9 cellular contexts compared by ENCODE assay signal in genomic region chr9:20558609-20559016, GRCh38.
A peak's percentile ranks its signal among the peaks of the same experiment; 100 is the strongest.
DNase-seq lines count a peak whose midpoint lies in the region; ATAC-seq and TF ChIP-seq lines count a peak whose summit lies in the region.
"Had no signal": no experiment of that assay in that cellular context is flagged by ENCODE, and none has a peak within 500 bp of the region (broad histone marks: within the 10 kb centered on the region; RNA-seq: fewer than 3 reads in every experiment).

No MANE protein-coding gene starts in this region.

- 32 to 48% methylated on average over 2 of the region's 2 CpGs for WGBS in tibial nerve, 2 donors

- no peaks in the 10 kb centered on the region for H4K20me1 ChIP-seq in fibroblast of lung (ENCODE audit: control insufficient read depth, extremely low read depth, insufficient read depth, low read length)

- TF ChIP-seq EP300 in tibial nerve (IDR thresholded peaks at IDR 0.05), result no peak

- no peaks in the 10 kb centered on the region for H3K27me3 ChIP-seq in RWPE2 (ENCODE audit: insufficient read depth, poor library complexity, severe bottlenecking)
- no peaks in the 10 kb centered on the region for H3K27me3 ChIP-seq in fibroblast of lung (ENCODE audit: control insufficient read depth, insufficient read depth, low read length)
- H3K27me3 ChIP-seq in tibial nerve, result no peaks in the 10 kb centered on the region

- H3K4me2 ChIP-seq in fibroblast of lung (ENCODE audit: extremely low read depth, insufficient read depth, low read length), result peak overlapping the region; percentile 53

- H2AFZ ChIP-seq in fibroblast of lung (ENCODE audit: low read length), result no peak overlapping the region

- DNase-seq in DMS 273 (lab: John Stamatoyannopoulos, UW; ENCODE audit: unreplicated experiment) (peak; percentile 27), DMS 273 treated with DMSO at 0.1 percent for 48 hours (lab: John Stamatoyannopoulos, UW) (no peak), RWPE2 (ENCODE audit: low spot score) (no peak), fibroblast of lung (ENCODE audit: low read depth in 2 of 2) (peak; percentile 85 to 87), tibial nerve (ENCODE audit: low spot score in 2 of 2) (no peak), COR-L47 (lab: John Stamatoyannopoulos, UW) (no peak), D341Med (ENCODE audit: low spot score) (no peak)
- DNase-seq in stimulated activated CD4-positive, alpha-beta T cell treated with anti-CD3 and anti-CD28 coated beads, TNF-alpha, amount 100 ng/mL, for 24 hours (ENCODE audit: low read depth in 3 of 3), result peak; percentile 12 to 28 (median 14)

- H3K4me1 ChIP-seq in RWPE2 (ENCODE audit: insufficient read depth, poor library complexity, severe bottlenecking) (peaks cover 29% of the 10 kb centered on the region), fibroblast of lung (ENCODE audit: control insufficient read depth, extremely low read depth, insufficient read depth, low read length) (peaks cover 14% of the 10 kb centered on the region), tibial nerve (peaks cover 0 to 38% (median 3%) of the 10 kb centered on the region in 4 donors)

- H3K27ac ChIP-seq in RWPE2 (ENCODE audit: poor library complexity, severe bottlenecking) (peak overlapping the region; percentile 60), fibroblast of lung (ENCODE audit: insufficient read depth, low read length) (peak overlapping the region; percentile 68), tibial nerve (no peak overlapping the region)
- H3K27ac ChIP-seq: 22Rv1 had no signal

- H3K79me2 ChIP-seq in fibroblast of lung (ENCODE audit: control insufficient read depth, insufficient read depth, low read length), result peaks cover 5% of the 10 kb centered on the region

- H3K4me3 ChIP-seq in RWPE2 (ENCODE audit: severe bottlenecking) (no peak overlapping the region), fibroblast of lung (replicated peaks in 1 of 4; ENCODE audit: control extremely low read depth in 1 of 4, insufficient read depth in 1 of 4, low read depth in 3 of 4, low read length in 4 of 4) (no peak overlapping the region), tibial nerve (no peak overlapping the region)

- ATAC-seq in RWPE2 (ENCODE audit: low read depth), result peak; percentile 89

- TF ChIP-seq CTCF in RWPE2 (IDR thresholded peaks at IDR 0.05; ENCODE audit: poor library complexity, severe bottlenecking) (no peak), fibroblast of lung (conservative IDR thresholded peaks at IDR 0.05 in 1 of 2, IDR thresholded peaks at IDR 0.05 in 1 of 2; ENCODE audit: low read depth in 1 of 2, low read length in 2 of 2) (no peak), tibial nerve (IDR thresholded peaks at IDR 0.05) (no peak)

- H3K9me3 ChIP-seq in RWPE2 (ENCODE audit: severe bottlenecking), result no peaks in the 10 kb centered on the region
- H3K9me3 ChIP-seq in fibroblast of lung (ENCODE audit: control insufficient read depth, insufficient read depth, low read depth, low read length), result no peaks in the 10 kb centered on the region
- H3K9me3 ChIP-seq in tibial nerve, result no peaks in the 10 kb centered on the region

- H3K36me3 ChIP-seq in RWPE2 (ENCODE audit: low read depth), result no peaks in the 10 kb centered on the region
- H3K36me3 ChIP-seq in fibroblast of lung (ENCODE audit: control insufficient read depth, insufficient read depth, low read length), result no peaks in the 10 kb centered on the region
- H3K36me3 ChIP-seq in tibial nerve, result no peaks in the 10 kb centered on the region

- no peak for TF ChIP-seq POLR2A in tibial nerve (IDR thresholded peaks at IDR 0.05)

- H3K9ac ChIP-seq in fibroblast of lung (ENCODE audit: insufficient read depth, low read length), result no peak overlapping the region

Comparison
In these comparisons a context has a peak if more than half of its experiments do, and no peak if none do; other contexts are left out.
1. DNase-seq: peak in DMS 273 (single experiment), fibroblast of lung (2 of 2) and stimulated activated CD4-positive, alpha-beta T cell treated with anti-CD3 and anti-CD28 coated beads, TNF-alpha, amount 100 ng/mL, for 24 hours (3 of 3); none in DMS 273 treated with DMSO at 0.1 percent for 48 hours (single experiment), RWPE2 (single experiment), tibial nerve (0 of 2), COR-L47 (single experiment) and D341Med (single experiment).
2. H3K27ac ChIP-seq: peak in RWPE2 (single experiment) and fibroblast of lung (single experiment); none in tibial nerve (0 of 4).